ENCODE assay signal across 1 cellular context in genomic region chr5:99019812-99020697, GRCh38.
TF ChIP-seq lines count a peak whose summit lies in the region.

No MANE protein-coding gene starts in this region.

TF ChIP-seq in K562, 482 proteins besides CTCF, POLR2A, EP300 and RAD21 (continued from another document):
- no peak for TF ChIP-seq ZNF407 (IDR thresholded peaks at IDR 0.05; ENCODE audit: low read depth)
- TF ChIP-seq NR2F6 (CRISPR knock-in tag; IDR thresholded peaks at IDR 0.05), result no peak
TF ChIP-seq in K562: peak in this region for 40.
